Comparison of ENCODE assay signal across 8 cellular contexts in the genomic region with DNA sequence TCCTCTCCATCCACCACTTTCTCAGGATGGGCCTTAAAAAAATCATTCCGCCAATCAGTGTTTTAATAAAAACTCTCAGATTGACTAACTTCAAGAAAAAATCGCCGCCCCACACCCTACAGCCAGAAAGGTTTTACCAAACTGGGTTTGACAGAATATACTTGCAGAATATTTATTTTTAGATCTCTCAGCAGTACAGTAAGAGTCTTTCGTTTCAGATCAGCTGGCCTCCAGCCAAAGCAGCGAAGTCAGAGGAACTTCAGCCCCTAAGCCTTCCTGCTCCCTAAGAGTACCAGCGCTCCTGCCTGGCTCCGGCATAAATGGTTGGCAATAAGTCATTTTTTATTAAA. TPM values are rescaled to one million over a fixed set of nuclear protein-coding genes. Genes with fewer than 3 reads are reported as not detected.
DNase-seq lines count a peak whose midpoint lies in the region; ATAC-seq and TF ChIP-seq lines count a peak whose summit lies in the region.

No MANE protein-coding gene starts in this region.

- no peak for TF ChIP-seq CTCF in Caco-2 (IDR thresholded peaks at IDR 0.05; ENCODE audit: insufficient read depth in 1 of 2, low read depth in 1 of 2, low read length in 1 of 2, severe bottlenecking in 1 of 2, unreplicated experiment in 1 of 2)

- BruUV-seq in Caco-2 (replicated peaks; lab: Mats Ljungman, UMichigan): no TSS peak

- H3K27me3 ChIP-seq in Caco-2 (replicated peaks; ENCODE audit: control insufficient read depth, insufficient read depth, low read length): no peaks in the 10 kb centered on the region

- H3K9me3 ChIP-seq in Caco-2: no peaks in the 10 kb centered on the region

- intact Hi-C loops in Caco-2 (cut with micrococcal nuclease; ENCODE audit: unreplicated experiment): no loop called here

- CTCF ChIA-PET in Caco-2 (lab: Charles Lee): no interaction called here

- H3K27me3 Mint-ChIP-seq in Caco-2 (ENCODE audit: insufficient read depth, unreplicated experiment): no peaks in the 10 kb centered on the region
- H3K27me3 Mint-ChIP-seq in activated T-helper 17 cell treated with anti-CD3 and anti-CD28 coated beads, Interleukin-2, amount 50 U/mL, for 72 hours: no peaks in the 10 kb centered on the region

- no peaks in the 10 kb centered on the region for H3K9me3 Mint-ChIP-seq in Caco-2 (ENCODE audit: unreplicated experiment)
- no peaks in the 10 kb centered on the region for H3K9me3 Mint-ChIP-seq in activated T-helper 17 cell treated with anti-CD3 and anti-CD28 coated beads, Interleukin-2, amount 50 U/mL, for 72 hours

- H3K4me3 ChIP-seq in Caco-2 (ENCODE audit: low read depth, low read length): no peak overlapping the region

- peaks cover 3% of the 10 kb centered on the region for H3K36me3 ChIP-seq in Caco-2 (ENCODE audit: control insufficient read depth, insufficient read depth, low read length)

- peak overlapping the region; percentile 7 for H3K27ac Mint-ChIP-seq in Caco-2 (ENCODE audit: unreplicated experiment)
- peak overlapping the region; percentile 91 for H3K27ac Mint-ChIP-seq in activated T-helper 17 cell treated with anti-CD3 and anti-CD28 coated beads, Interleukin-2, amount 50 U/mL, for 72 hours

- DNase-seq in Caco-2: no peak
- peak in 26 of 51 donors; percentile 10 to 56 (median 28) for DNase-seq in hypothalamus (lab: John Stamatoyannopoulos, UW)
- peak in 2 of 3 donors; percentile 5 to 14 for DNase-seq in stimulated activated CD4-positive, alpha-beta T cell treated with anti-CD3 and anti-CD28 coated beads, TNF-alpha, amount 100 ng/mL, for 48 hours (ENCODE audit: low read depth in 3 of 3)
- DNase-seq in middle frontal gyrus (ENCODE audit: extremely low spot score, low spot score): no peak

- H3K36me3 Mint-ChIP-seq in Caco-2 (ENCODE audit: insufficient read depth, unreplicated experiment): peaks cover 100% of the 10 kb centered on the region
- H3K36me3 Mint-ChIP-seq in activated T-helper 17 cell treated with anti-CD3 and anti-CD28 coated beads, Interleukin-2, amount 50 U/mL, for 72 hours (ENCODE audit: low read depth): peaks cover 75% of the 10 kb centered on the region

- no peak overlapping the region for H3K4me3 Mint-ChIP-seq in Caco-2 (ENCODE audit: unreplicated experiment)
- peak overlapping the region; percentile 71 for H3K4me3 Mint-ChIP-seq in activated T-helper 17 cell treated with anti-CD3 and anti-CD28 coated beads, Interleukin-2, amount 50 U/mL, for 72 hours

- peaks cover 3% of the 10 kb centered on the region for H3K4me1 ChIP-seq in Caco-2

- peaks cover 18% of the 10 kb centered on the region for H3K4me1 Mint-ChIP-seq in Caco-2 (ENCODE audit: low read depth, unreplicated experiment)
- H3K4me1 Mint-ChIP-seq in activated T-helper 17 cell treated with anti-CD3 and anti-CD28 coated beads, Interleukin-2, amount 50 U/mL, for 72 hours: peaks cover 16% of the 10 kb centered on the region

- peak; percentile 62 for ATAC-seq in GM19395 (IDR thresholded peaks at IDR 0.05; ENCODE audit: unreplicated experiment)
- ATAC-seq in HG03460 (IDR thresholded peaks at IDR 0.05; ENCODE audit: unreplicated experiment): peak; percentile 29
- ATAC-seq in activated T-helper 17 cell treated with anti-CD3 and anti-CD28 coated beads, Interleukin-2, amount 50 U/mL, for 72 hours (replicated peaks): peak; percentile 20
- no peak for ATAC-seq in GM19397 (IDR thresholded peaks at IDR 0.05; ENCODE audit: unreplicated experiment)

- POLR2A ChIA-PET in Caco-2 (lab: Charles Lee): no interaction called here

RNA-seq across cellular contexts. Expression of gene TBC1D7, which starts 24.7 kb away (rescaled TPM):
- total RNA-seq in Caco-2 (2022): 132 and 152 TPM in 2 replicates
- total RNA-seq in activated T-helper 17 cell treated with anti-CD3 and anti-CD28 coated beads, Interleukin-2, amount 50 U/mL, for 72 hours: 10 to 100 TPM in 1 of 2 donors, 1 to 10 TPM in 1; 9.6 to 16.2 TPM

Comparison
In these comparisons a context has a peak if more than half of its experiments do, and no peak if none do; other contexts are left out.
1. DNase-seq: peak in hypothalamus (26 of 51) and stimulated activated CD4-positive, alpha-beta T cell treated with anti-CD3 and anti-CD28 coated beads, TNF-alpha, amount 100 ng/mL, for 48 hours (2 of 3); none in Caco-2 (0 of 2) and middle frontal gyrus (single experiment).